17 cellular contexts compared by ENCODE assay signal in the genomic region with DNA sequence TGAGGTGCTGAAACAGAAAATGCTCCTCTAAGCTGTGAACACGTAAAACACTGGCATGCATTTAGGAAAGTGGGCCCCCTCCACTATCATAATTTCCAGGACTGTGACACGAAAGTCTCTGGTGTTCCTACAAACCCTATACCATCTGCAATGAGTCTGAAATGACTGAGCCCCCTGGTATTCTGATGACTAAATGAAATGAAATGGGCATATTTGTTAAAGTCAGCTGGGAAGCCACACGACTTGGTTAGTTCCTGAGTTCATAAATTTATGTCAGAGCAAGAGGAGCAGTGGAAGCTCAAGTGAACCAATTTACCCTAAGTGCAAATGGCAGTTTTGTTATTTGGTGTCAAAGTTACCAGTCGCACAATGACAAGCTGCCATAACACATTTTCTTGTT.
DNase-seq lines count a peak whose midpoint lies in the region; FAIRE-seq and TF ChIP-seq lines count a peak whose summit lies in the region.
"Had no signal": no experiment of that assay in that cellular context is flagged by ENCODE, and none has a peak within 500 bp of the region (broad histone marks: within the 10 kb centered on the region; RNA-seq: fewer than 3 reads in every experiment).

No MANE protein-coding gene starts in this region.

- no peaks in the 10 kb centered on the region for H3K36me3 ChIP-seq in BJ (ENCODE audit: control insufficient read depth, insufficient read depth, low read length)
- no peaks in the 10 kb centered on the region for H3K36me3 ChIP-seq in osteoblast (ENCODE audit: insufficient read depth, low read length)
- no peaks in the 10 kb centered on the region for H3K36me3 ChIP-seq in small intestine (ENCODE audit: control insufficient read depth in 2 of 2, insufficient read depth in 2 of 2, low read length in 2 of 2)
- H3K36me3 ChIP-seq in CD4-positive, alpha-beta memory T cell (ENCODE audit: insufficient read depth, low read length): no peaks in the 10 kb centered on the region
- H3K36me3 ChIP-seq: transverse colon had no signal

- no peaks in the 10 kb centered on the region for H3K36me3 Mint-ChIP-seq in activated CD4-positive, alpha-beta T cell treated with anti-CD3 and anti-CD28 coated beads, Interleukin-2, amount 10 ng/mL, durations not matched to agents 24 days and 14 days (ENCODE audit: low read depth)
- no peaks in the 10 kb centered on the region for H3K36me3 Mint-ChIP-seq in CD4-positive, alpha-beta memory T cell
- H3K36me3 Mint-ChIP-seq: naive B cell had no signal

- H2AFZ ChIP-seq in osteoblast (ENCODE audit: low read length): no peak overlapping the region

- intact Hi-C loops in activated CD4-positive, alpha-beta T cell treated with anti-CD3 and anti-CD28 coated beads, Interleukin-2, amount 10 ng/mL, durations not matched to agents 24 days and 14 days (cut with micrococcal nuclease): no loop called here
- intact Hi-C loops in CD4-positive, alpha-beta memory T cell (cut with micrococcal nuclease): no loop called here

- no peak overlapping the region for H3K4me3 Mint-ChIP-seq in activated CD4-positive, alpha-beta T cell treated with anti-CD3 and anti-CD28 coated beads, Interleukin-2, amount 10 ng/mL, durations not matched to agents 24 days and 14 days
- no peak overlapping the region for H3K4me3 Mint-ChIP-seq in CD4-positive, alpha-beta memory T cell
- H3K4me3 Mint-ChIP-seq: CD4-positive, alpha-beta T cell; naive B cell had no signal

- 59 to 75% (median 73%) methylated on average over 4 of the region's 4 CpGs for WGBS in small intestine, 3 donors

- TF ChIP-seq CTCF in BJ (IDR thresholded peaks at IDR 0.05; ENCODE audit: insufficient read depth, low read depth, low read length) (no peak), osteoblast (IDR thresholded peaks at IDR 0.05; ENCODE audit: extremely low read depth, low read depth, low read length) (no peak)

- POLR2A ChIA-PET in BJ (lab: Charles Lee): interaction anchor here (0.6 kb wide), 1 partner anchor 9 kb away, joined by 3 read pairs; no protein-coding TSS in a partner anchor
- POLR2A ChIA-PET in CD4-positive, alpha-beta memory T cell (lab: Charles Lee; ENCODE audit: partially characterized antibody): no interaction called here

- H3K4me3 ChIP-seq in BJ (ENCODE audit: low read depth, low read length) (no peak overlapping the region), osteoblast (ENCODE audit: insufficient read depth, low read length) (no peak overlapping the region), small intestine (ENCODE audit: low read depth in 1 of 2, low read length in 2 of 2) (no peak overlapping the region)
- H3K4me3 ChIP-seq in CD4-positive, alpha-beta memory T cell (ENCODE audit: low read length in 2 of 2): no peak overlapping the region
- H3K4me3 ChIP-seq: transverse colon had no signal

- H3K79me2 ChIP-seq in osteoblast (ENCODE audit: insufficient read depth, low read length): no peaks in the 10 kb centered on the region

- no peaks in the 10 kb centered on the region for H3K27me3 ChIP-seq in BJ (ENCODE audit: control insufficient read depth, insufficient read depth, low read length)
- H3K27me3 ChIP-seq in osteoblast (ENCODE audit: insufficient read depth, low read length): no peaks in the 10 kb centered on the region
- H3K27me3 ChIP-seq in small intestine (ENCODE audit: control insufficient read depth in 2 of 2, insufficient read depth in 2 of 2, low read length in 2 of 2): no peaks in the 10 kb centered on the region
- no peaks in the 10 kb centered on the region for H3K27me3 ChIP-seq in CD4-positive, alpha-beta memory T cell (ENCODE audit: insufficient read depth, low read length)
- H3K27me3 ChIP-seq: transverse colon had no signal

- CTCF ChIA-PET in BJ (lab: Yijun Ruan, JAX): no interaction called here
- CTCF ChIA-PET in CD4-positive, alpha-beta memory T cell (lab: Charles Lee; ENCODE audit: partially characterized antibody): no interaction called here

- H3K4me1 ChIP-seq in osteoblast (ENCODE audit: insufficient read depth, low read length) (no peaks in the 10 kb centered on the region), small intestine (ENCODE audit: control insufficient read depth in 2 of 2, insufficient read depth in 1 of 2, low read depth in 1 of 2, low read length in 1 of 2) (no peaks in the 10 kb centered on the region)
- no peaks in the 10 kb centered on the region for H3K4me1 ChIP-seq in CD4-positive, alpha-beta memory T cell (ENCODE audit: insufficient read depth, low read length)
- H3K4me1 ChIP-seq: transverse colon had no signal

- DNase-seq in BJ (ENCODE audit: low read depth) (peak; percentile 54), NCI-H226 (peak; percentile 14), epidermal melanocyte (ENCODE audit: insufficient read length, low spot score) (peak; percentile 20), osteoblast (ENCODE audit: insufficient read length, low spot score, missing footprints) (peak; percentile 45), NOMO-1 (lab: John Stamatoyannopoulos, UW; ENCODE audit: unreplicated experiment in 2 of 2) (no peak), small intestine (no peak)
- DNase-seq in activated CD4-positive, alpha-beta T cell treated with anti-CD3 and anti-CD28 coated beads, Interleukin-2, amount 10 ng/mL, durations not matched to agents 24 days and 14 days: no peak
- no peak for DNase-seq in CD4-positive, alpha-beta memory T cell
- DNase-seq: activated CD4-positive, alpha-beta T cell treated with anti-CD3 and anti-CD28 coated beads, Interleukin-2, amount 50 U/mL, for 48 hours; CD4-positive, alpha-beta T cell; glutamatergic neuron; left cardiac atrium; naive B cell; NCI-H2081 treated with DMSO at 0.1 percent for 48 hours; stimulated activated CD4-positive, alpha-beta T cell treated with anti-CD3 and anti-CD28 coated beads, Interleukin-2, amount 100 ng/mL, for 24 hours; transverse colon had no signal

- peak overlapping the region; percentile 1 for H3K4me2 ChIP-seq in osteoblast (ENCODE audit: insufficient read depth, low read length)

- no peaks in the 10 kb centered on the region for H3K27me3 Mint-ChIP-seq in activated CD4-positive, alpha-beta T cell treated with anti-CD3 and anti-CD28 coated beads, Interleukin-2, amount 10 ng/mL, durations not matched to agents 24 days and 14 days
- no peaks in the 10 kb centered on the region for H3K27me3 Mint-ChIP-seq in CD4-positive, alpha-beta memory T cell
- H3K27me3 Mint-ChIP-seq: CD4-positive, alpha-beta T cell; naive B cell had no signal

- no peak for FAIRE-seq in small intestine (lab: Jason Lieb, UNC)
- FAIRE-seq: GM18507 had no signal

- H3K9me3 Mint-ChIP-seq in activated CD4-positive, alpha-beta T cell treated with anti-CD3 and anti-CD28 coated beads, Interleukin-2, amount 10 ng/mL, durations not matched to agents 24 days and 14 days: no peaks in the 10 kb centered on the region
- H3K9me3 Mint-ChIP-seq in CD4-positive, alpha-beta memory T cell: peaks cover 0 to 13% (median 0%) of the 10 kb centered on the region in 8 donors

- no peaks in the 10 kb centered on the region for H4K20me1 ChIP-seq in osteoblast (ENCODE audit: insufficient read depth, low read length)

- no peak overlapping the region for H3K27ac Mint-ChIP-seq in activated CD4-positive, alpha-beta T cell treated with anti-CD3 and anti-CD28 coated beads, Interleukin-2, amount 10 ng/mL, durations not matched to agents 24 days and 14 days
- no peak overlapping the region for H3K27ac Mint-ChIP-seq in CD4-positive, alpha-beta memory T cell
- H3K27ac Mint-ChIP-seq: CD4-positive, alpha-beta T cell; naive B cell had no signal

- no peaks in the 10 kb centered on the region for H3K4me1 Mint-ChIP-seq in activated CD4-positive, alpha-beta T cell treated with anti-CD3 and anti-CD28 coated beads, Interleukin-2, amount 10 ng/mL, durations not matched to agents 24 days and 14 days
- H3K4me1 Mint-ChIP-seq in CD4-positive, alpha-beta memory T cell: no peaks in the 10 kb centered on the region
- H3K4me1 Mint-ChIP-seq: naive B cell had no signal

- H3K9me3 ChIP-seq in osteoblast (ENCODE audit: low read depth, low read length) (no peaks in the 10 kb centered on the region), small intestine (ENCODE audit: control insufficient read depth, low read depth) (no peaks in the 10 kb centered on the region)
- H3K9me3 ChIP-seq in CD4-positive, alpha-beta memory T cell (ENCODE audit: control insufficient read depth in 1 of 2, low read length in 2 of 2): no peaks in the 10 kb centered on the region
- H3K9me3 ChIP-seq: transverse colon had no signal

- H3K27ac ChIP-seq in osteoblast (ENCODE audit: low read depth, low read length): peak overlapping the region; percentile 3
- H3K27ac ChIP-seq in small intestine (ENCODE audit: low read depth in 1 of 2, low read length in 1 of 2): no peak overlapping the region
- no peak overlapping the region for H3K27ac ChIP-seq in CD4-positive, alpha-beta memory T cell (ENCODE audit: low read depth, low read length)
- H3K27ac ChIP-seq: transverse colon had no signal

Comparison
In these comparisons a context has a peak if more than half of its experiments do, and no peak if none do; other contexts are left out.
1. DNase-seq: peak in BJ (single experiment), NCI-H226 (single experiment), epidermal melanocyte (single experiment) and osteoblast (single experiment); none in NOMO-1 (0 of 2), small intestine (single experiment), activated CD4-positive, alpha-beta T cell treated with anti-CD3 and anti-CD28 coated beads, Interleukin-2, amount 10 ng/mL, durations not matched to agents 24 days and 14 days (single experiment) and CD4-positive, alpha-beta memory T cell (0 of 5).